Comparison of ENCODE assay signal across 7 cellular contexts in the genomic region with DNA sequence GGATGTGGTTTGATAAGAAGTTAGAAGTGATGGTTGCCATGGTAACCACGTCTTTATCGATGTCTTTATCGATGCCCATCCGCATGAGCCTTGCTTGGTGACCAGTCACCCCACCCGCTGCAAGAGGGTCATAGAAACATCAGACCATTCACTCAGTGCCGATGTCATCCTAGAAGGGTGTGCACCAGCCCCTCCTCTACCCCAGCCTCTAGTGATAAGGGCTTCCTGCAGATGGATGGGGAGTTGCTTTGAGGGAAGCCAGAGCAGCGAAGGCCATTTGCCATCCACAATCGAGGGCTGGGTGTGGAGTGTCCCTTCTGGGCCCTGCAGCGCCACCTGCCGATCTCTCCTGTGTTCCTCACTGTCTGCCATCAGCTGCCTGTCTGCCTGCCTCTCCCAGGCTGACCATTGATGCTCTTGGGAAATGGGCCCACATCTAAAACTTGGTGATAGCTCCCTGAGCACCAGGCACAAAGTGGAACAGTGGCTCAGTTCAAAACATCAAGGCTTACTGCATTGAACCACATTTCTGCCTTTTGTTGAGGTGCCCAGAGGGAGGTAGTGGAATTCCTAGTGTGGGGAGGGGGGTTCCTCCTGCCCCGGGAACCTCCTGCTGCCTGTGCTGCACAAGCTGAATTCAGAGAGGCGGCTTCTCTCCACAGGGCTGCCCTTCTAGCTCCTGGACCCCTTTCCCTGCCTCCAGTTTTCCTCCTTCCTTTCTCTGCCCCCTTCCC. TPM values are rescaled to one million over a fixed set of nuclear protein-coding genes. Genes with fewer than 3 reads are reported as not detected.
DNase-seq lines count a peak whose midpoint lies in the region; ATAC-seq, FAIRE-seq and TF ChIP-seq lines count a peak whose summit lies in the region.

No MANE protein-coding gene starts in this region.

- no TSS peak for BruUV-seq in GM12878 (replicated peaks; lab: Mats Ljungman, UMichigan)

- no peak overlapping the region for H3K4me2 ChIP-seq in GM12878 (ENCODE audit: control insufficient read depth, insufficient read depth)

- no peak for TF ChIP-seq POLR2A in GM12878 (IDR thresholded peaks at IDR 0.05; ENCODE audit: low read depth, low read length)

- intact Hi-C loops in GM12878 (cut with micrococcal nuclease; ENCODE audit: unreplicated experiment), result no loop called here

- H3K4me3 ChIP-seq in GM12878, result no peak overlapping the region

- H4K20me1 ChIP-seq in GM12878 (ENCODE audit: control insufficient read depth, insufficient read depth), result no peaks in the 10 kb centered on the region

- peak; percentile 67 to 78 (median 74) for TF ChIP-seq CTCF in GM12878 (IDR thresholded peaks at IDR 0.05 in 2 of 3, conservative IDR thresholded peaks at IDR 0.05 in 1 of 3; ENCODE audit: control insufficient read depth in 2 of 3, extremely low read depth in 1 of 3, insufficient read depth in 1 of 3, low read depth in 3 of 3, low read length in 3 of 3)

- H3K27me3 ChIP-seq in GM12878 (replicated peaks in 1 of 2; ENCODE audit: control insufficient read depth in 2 of 2, insufficient read depth in 2 of 2, low read length in 1 of 2), result no peaks in the 10 kb centered on the region; a peak in 3 of 4 replicates

- H3K9me3 ChIP-seq in GM12878 (replicated peaks; ENCODE audit: control insufficient read depth, insufficient read depth, low read length), result no peaks in the 10 kb centered on the region

- POLR2A ChIA-PET in GM12878 (lab: Charles Lee), result no interaction called here

- peak; percentile 75 for DNase-seq in Daoy (ENCODE audit: low read depth)
- peak; percentile 57 for DNase-seq in HCEC 1CT
- DNase-seq in NOMO-1 treated with dmso at 0.1 percent for 144 hours (lab: John Stamatoyannopoulos, UW; ENCODE audit: unreplicated experiment), result peak; percentile 28
- DNase-seq in GM12878 (ENCODE audit: low read depth, low spot score), result peak; percentile 2
- peak; percentile 10 for DNase-seq in medulla oblongata (ENCODE audit: extremely low spot score)
- no peak for DNase-seq in RCC 7860 (ENCODE audit: low spot score)

- ATAC-seq in GM12878, result peak; percentile 93
- no peak for ATAC-seq in HG03108 (IDR thresholded peaks at IDR 0.05; ENCODE audit: unreplicated experiment)

- FAIRE-seq in GM12878 (lab: Jason Lieb, UNC) (no peak), RCC 7860 (lab: Jason Lieb, UNC) (no peak)

- H3K9ac ChIP-seq in GM12878 (ENCODE audit: control insufficient read depth, insufficient read depth, low read length), result no peak overlapping the region

- CTCF ChIA-PET in GM12878 (lab: Yijun Ruan, JAX), result interaction anchor here (0.6 to 3.0 kb wide), 6 partner anchors 9 to 569 kb away, joined by 3 to 9 read pairs (median 3); no protein-coding TSS in a partner anchor

- RAD21 ChIA-PET in GM12878 (lab: Charles Lee; ENCODE audit: unreplicated experiment), result no interaction called here

- peak; percentile 11; the same call in 1 of the 2 replicates for TF ChIP-seq RAD21 in GM12878 (IDR thresholded peaks at IDR 0.05; ENCODE audit: insufficient read depth, low read depth, low read length)

- no peaks in the 10 kb centered on the region for H3K4me1 ChIP-seq in GM12878 (ENCODE audit: control insufficient read depth, insufficient read depth, low read length)

- TF ChIP-seq EP300 in GM12878 (IDR thresholded peaks at IDR 0.05; ENCODE audit: borderline replicate concordance in 1 of 2, control insufficient read depth in 1 of 2, low read depth in 2 of 2, low read length in 2 of 2), result no peak

- H3K27ac ChIP-seq in GM12878 (ENCODE audit: control insufficient read depth, insufficient read depth), result no peak overlapping the region

- no peak overlapping the region for H2AFZ ChIP-seq in GM12878 (ENCODE audit: control insufficient read depth, low read depth, low read length)

- no peaks in the 10 kb centered on the region for H3K36me3 ChIP-seq in GM12878 (ENCODE audit: control insufficient read depth in 2 of 2, insufficient read depth in 2 of 2, low read length in 1 of 2)

- no peaks in the 10 kb centered on the region for H3K79me2 ChIP-seq in GM12878 (ENCODE audit: control insufficient read depth, insufficient read depth, low read length)

- SMC1A ChIA-PET in GM12878 (lab: Charles Lee; ENCODE audit: uncharacterized antibody, unreplicated experiment), result no interaction called here

- WGBS in GM12878 (ENCODE audit: insufficient coverage, insufficient replicate concordance, low lambda C conversion rate, missing lambda C conversion rate), result 32% methylated on average over 12 of the region's 12 CpGs

- in situ Hi-C loops in GM12878 (cut with MboI), result no loop called here

TF ChIP-seq in GM12878, 131 proteins besides CTCF, POLR2A, EP300 and RAD21 (continues in another document):
- TF ChIP-seq, protein P1, sequence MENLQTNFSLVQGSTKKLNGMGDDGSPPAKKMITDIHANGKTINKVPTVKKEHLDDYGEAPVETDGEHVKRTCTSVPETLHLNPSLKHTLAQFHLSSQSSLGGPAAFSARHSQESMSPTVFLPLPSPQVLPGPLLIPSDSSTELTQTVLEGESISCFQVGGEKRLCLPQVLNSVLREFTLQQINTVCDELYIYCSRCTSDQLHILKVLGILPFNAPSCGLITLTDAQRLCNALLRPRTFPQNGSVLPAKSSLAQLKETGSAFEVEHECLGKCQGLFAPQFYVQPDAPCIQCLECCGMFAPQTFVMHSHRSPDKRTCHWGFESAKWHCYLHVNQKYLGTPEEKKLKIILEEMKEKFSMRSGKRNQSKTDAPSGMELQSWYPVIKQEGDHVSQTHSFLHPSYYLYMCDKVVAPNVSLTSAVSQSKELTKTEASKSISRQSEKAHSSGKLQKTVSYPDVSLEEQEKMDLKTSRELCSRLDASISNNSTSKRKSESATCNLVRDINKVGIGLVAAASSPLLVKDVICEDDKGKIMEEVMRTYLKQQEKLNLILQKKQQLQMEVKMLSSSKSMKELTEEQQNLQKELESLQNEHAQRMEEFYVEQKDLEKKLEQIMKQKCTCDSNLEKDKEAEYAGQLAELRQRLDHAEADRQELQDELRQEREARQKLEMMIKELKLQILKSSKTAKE (IDR thresholded peaks at IDR 0.05; ENCODE audit: low read depth, poor library complexity, severe bottlenecking), result no peak
- TF ChIP-seq ATF2 (IDR thresholded peaks at IDR 0.05; ENCODE audit: low read length) (no peak), RBBP5 (conservative IDR thresholded peaks at IDR 0.05) (no peak), YY1 (IDR thresholded peaks at IDR 0.05; ENCODE audit: low read depth, low read length) (0 out of 2 replicates have a peak, but pooled peaks have one; percentile 35), KAT2A (conservative IDR thresholded peaks at IDR 0.05; ENCODE audit: control insufficient read depth, low read depth, low read length) (no peak), BCL11A (IDR thresholded peaks at IDR 0.05; ENCODE audit: low read depth, low read length) (no peak), BRCA1 (IDR thresholded peaks at IDR 0.05; ENCODE audit: low read depth, low read length) (no peak), BCLAF1 (IDR thresholded peaks at IDR 0.05) (no peak), ZBED1 (IDR thresholded peaks at IDR 0.05; ENCODE audit: borderline replicate concordance) (no peak), TCF3 (IDR thresholded peaks at IDR 0.05; ENCODE audit: borderline replicate concordance, insufficient read depth, low read depth, low read length) (no peak)

RNA-seq across cellular contexts. Expression of gene CALB2, which starts 8.9 kb away (rescaled TPM):
- 8.1 and 11.3 TPM in 2 replicates for total RNA-seq in Daoy (2014; rRNA removed; shearing (Covaris generic))
- not detected in 2 replicates for total RNA-seq in GM12878 (2013; cell fraction: nucleolus; rRNA removed)
- not detected in 2 replicates for total RNA-seq in GM12878 (2014; rRNA removed)
- total RNA-seq in GM12878 (2014; rRNA removed; fragmentation: Illumina TruSeq; extraction: Trizol), result not detected in 2 replicates
- total RNA-seq in GM12878 (2021), result not detected in 2 replicates
- polyA plus RNA-seq in GM12878 (2011; ENCODE audit: low read depth), result not detected
- polyA plus RNA-seq in GM12878 (2011; rRNA removed), result not detected in 2 replicates
- polyA plus RNA-seq in GM12878 (2011; cell fraction: cytosol; rRNA removed), result not detected in 2 replicates
- polyA plus RNA-seq in GM12878 (2011; cell fraction: nucleus; rRNA removed), result not detected in 2 replicates
- polyA plus RNA-seq in GM12878 (2012), result not detected in 2 replicates
- polyA plus RNA-seq in GM12878 (2014; fragmentation: Illumina TruSeq; extraction: Trizol), result not detected in 2 replicates
- polyA plus RNA-seq in GM12878 (2014; fragmentation: Nextera tagmentation; extraction: Ambion mirVana), result not detected
- not detected in 2 replicates for polyA plus RNA-seq in GM12878 (2014; rRNA removed)
- polyA plus RNA-seq in GM12878 (2016; fragmentation: Nextera tagmentation; extraction: Ambion mirVana), result not detected
- not detected in 2 replicates for polyA minus RNA-seq in GM12878 (2011; rRNA and poly(A)+ RNA removed)
- not detected in 2 replicates for polyA minus RNA-seq in GM12878 (2011; cell fraction: cytosol; rRNA and poly(A)+ RNA removed)
- polyA minus RNA-seq in GM12878 (2011; cell fraction: nucleus; rRNA and poly(A)+ RNA removed), result not detected in 2 replicates
